In genomic region chr12:12791756-12792346, GRCh38 we compare ENCODE assay signal across 1 cellular context.
TF ChIP-seq lines count a peak whose summit lies in the region.

No MANE protein-coding gene starts in this region.

TF ChIP-seq in HEK293, 187 proteins besides CTCF, POLR2A, EP300 and RAD21 (continued from another document):
- TF ChIP-seq HIC1 (tag by site-specific recombination; IDR thresholded peaks at IDR 0.05) (no peak), ZNF2 (tag by site-specific recombination; IDR thresholded peaks at IDR 0.05) (0 out of 2 replicates have a peak, but pooled peaks have one; percentile 18), OSR2 (tag by site-specific recombination; IDR thresholded peaks at IDR 0.05) (peak; percentile 53), ZNF518A (tag by site-specific recombination; conservative IDR thresholded peaks at IDR 0.05; ENCODE audit: low read depth) (no peak), ZBTB44 (tag by site-specific recombination; IDR thresholded peaks at IDR 0.05) (peak; percentile 23; the same call in 1 of the 2 replicates), ZNF707 (tag by site-specific recombination; IDR thresholded peaks at IDR 0.05) (no peak), ZNF791 (tag by site-specific recombination; IDR thresholded peaks at IDR 0.05) (no peak), GFI1B (tag by site-specific recombination; IDR thresholded peaks at IDR 0.05) (no peak), HOXA7 (CRISPR knock-in tag; IDR thresholded peaks at IDR 0.05; ENCODE audit: borderline replicate concordance) (no peak), SP7 (tag by site-specific recombination; IDR thresholded peaks at IDR 0.05) (peak; percentile 47; the same call in 1 of the 2 replicates), ZNF701 (tag by site-specific recombination; IDR thresholded peaks at IDR 0.05) (no peak), ZNF776 (tag by site-specific recombination; IDR thresholded peaks at IDR 0.05; ENCODE audit: borderline replicate concordance) (no peak), FEZF1 (tag by site-specific recombination; IDR thresholded peaks at IDR 0.05) (peak; percentile 98), MZF1 (tag by site-specific recombination; IDR thresholded peaks at IDR 0.05; ENCODE audit: borderline replicate concordance) (no peak), HOXC10 (CRISPR knock-in tag; IDR thresholded peaks at IDR 0.05) (no peak), ZBTB49 (tag by site-specific recombination; IDR thresholded peaks at IDR 0.05; ENCODE audit: low read depth) (no peak), ZNF140 (tag by site-specific recombination; IDR thresholded peaks at IDR 0.05) (no peak), ZNF155 (tag by site-specific recombination; IDR thresholded peaks at IDR 0.05) (no peak), ZNF585B (tag by site-specific recombination; IDR thresholded peaks at IDR 0.05) (no peak), ZNF777 (tag by site-specific recombination; IDR thresholded peaks at IDR 0.05; ENCODE audit: borderline replicate concordance) (no peak), ZNF280C (tag by site-specific recombination; IDR thresholded peaks at IDR 0.05) (no peak), SCRT2 (tag by site-specific recombination; IDR thresholded peaks at IDR 0.05) (peak; percentile 91), ZNF121 (tag by site-specific recombination; IDR thresholded peaks at IDR 0.05) (no peak), ZNF561 (tag by site-specific recombination; IDR thresholded peaks at IDR 0.05; ENCODE audit: borderline replicate concordance) (no peak), ZNF350 (tag by site-specific recombination; IDR thresholded peaks at IDR 0.05) (no peak), ZNF623 (tag by site-specific recombination; IDR thresholded peaks at IDR 0.05) (no peak), BCL11A (tag by site-specific recombination; IDR thresholded peaks at IDR 0.05; ENCODE audit: low read depth) (no peak), SP2 (tag by site-specific recombination; IDR thresholded peaks at IDR 0.05) (no peak), ZNF280D (tag by site-specific recombination; IDR thresholded peaks at IDR 0.05) (no peak), ZNF664 (tag by site-specific recombination; IDR thresholded peaks at IDR 0.05) (no peak), KLF9 (tag by site-specific recombination; IDR thresholded peaks at IDR 0.05; ENCODE audit: low read depth) (no peak), ZNF629 (tag by site-specific recombination; IDR thresholded peaks at IDR 0.05) (no peak), ZNF600 (tag by site-specific recombination; IDR thresholded peaks at IDR 0.05) (peak; percentile 78), ZNF660 (tag by site-specific recombination; IDR thresholded peaks at IDR 0.05) (no peak), IKZF3 (tag by site-specific recombination; IDR thresholded peaks at IDR 0.05) (0 out of 2 replicates have a peak, but pooled peaks have one; percentile 8)
TF ChIP-seq in HEK293: peak in this region for 19.
